14 cellular contexts compared by ENCODE assay signal in the genomic region with DNA sequence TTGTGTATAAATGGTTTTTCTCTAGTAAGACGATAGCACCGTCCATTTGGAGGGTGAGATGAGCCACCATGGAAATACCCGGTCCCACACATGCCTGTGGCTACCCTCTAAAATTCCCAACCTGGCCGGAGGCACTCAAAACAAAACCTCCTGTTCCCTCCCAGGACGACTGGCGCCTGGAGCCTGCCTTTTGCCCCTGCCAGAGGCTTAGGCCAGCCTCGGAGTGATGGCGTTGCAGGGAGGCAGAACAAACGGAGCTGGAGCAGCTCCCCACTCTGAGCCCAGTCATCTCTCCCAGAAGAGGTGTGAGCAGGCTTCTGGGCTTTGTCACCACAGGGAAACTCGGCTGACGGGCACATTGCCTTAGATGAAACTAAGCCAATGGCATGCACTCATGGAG.
DNase-seq lines count a peak whose midpoint lies in the region; TF ChIP-seq lines count a peak whose summit lies in the region.
"Had no signal": no experiment of that assay in that cellular context is flagged by ENCODE, and none has a peak within 500 bp of the region (broad histone marks: within the 10 kb centered on the region; RNA-seq: fewer than 3 reads in every experiment).

No MANE protein-coding gene starts in this region.

- DNase-seq in HS-27A (ENCODE audit: low read depth) (peak; percentile 11), cerebellum (ENCODE audit: low spot score) (peak; percentile 77), kidney tubule cell (ENCODE audit: low spot score) (peak; percentile 12), suprapubic skin (ENCODE audit: low spot score in 2 of 2) (peak in 1 of 2 donors; percentile 62), GM13977 (ENCODE audit: low spot score) (no peak), DMS153 (lab: John Stamatoyannopoulos, UW) (no peak), ACHN (no peak)
- DNase-seq in activated naive CD4-positive, alpha-beta T cell treated with anti-CD3 and anti-CD28 coated beads for 36 hours: no peak
- DNase-seq: activated B cell treated with CpG ODN at 0.5 μM for 24 hours; CD8-positive, alpha-beta memory T cell; foreskin melanocyte; naive B cell; NCI-H446 had no signal

- intact Hi-C loops in activated naive CD4-positive, alpha-beta T cell treated with anti-CD3 and anti-CD28 coated beads for 36 hours (cut with micrococcal nuclease): no loop called here

- no peak overlapping the region for H3K4me3 Mint-ChIP-seq in activated naive CD4-positive, alpha-beta T cell treated with anti-CD3 and anti-CD28 coated beads for 36 hours
- H3K4me3 Mint-ChIP-seq: activated B cell treated with CpG ODN at 0.5 μM for 24 hours; CD8-positive, alpha-beta memory T cell had no signal

- TF ChIP-seq CTCF in suprapubic skin (IDR thresholded peaks at IDR 0.05) (no peak), GM13977 (IDR thresholded peaks at IDR 0.05; ENCODE audit: extremely low read depth, insufficient read depth, missing control alignments) (no peak)

- WGBS in suprapubic skin: 81% methylated on average over 11 of the region's 11 CpGs

- peaks cover 17% of the 10 kb centered on the region for H3K4me1 ChIP-seq in suprapubic skin

- H3K27me3 ChIP-seq in suprapubic skin: no peaks in the 10 kb centered on the region

- TF ChIP-seq EP300 in suprapubic skin (IDR thresholded peaks at IDR 0.05): peak; percentile 11

- in situ Hi-C loops in GM13977 (cut with MboI; ENCODE audit: low pct_unique_long_range_greater_than_20kb, low sequenced_read_pairs, unreplicated experiment): no loop called here
- in situ Hi-C loops in ACHN (cut with HindIII; ENCODE audit: low pct_ligation_motif_present, low pct_unique_long_range_greater_than_20kb, low sequenced_read_pairs): no loop called here

- H3K9me3 Mint-ChIP-seq in activated naive CD4-positive, alpha-beta T cell treated with anti-CD3 and anti-CD28 coated beads for 36 hours: no peaks in the 10 kb centered on the region
- H3K9me3 Mint-ChIP-seq: activated B cell treated with CpG ODN at 0.5 μM for 24 hours; CD8-positive, alpha-beta memory T cell; naive B cell had no signal

- H3K27ac Mint-ChIP-seq in activated naive CD4-positive, alpha-beta T cell treated with anti-CD3 and anti-CD28 coated beads for 36 hours: no peak overlapping the region
- H3K27ac Mint-ChIP-seq: activated B cell treated with CpG ODN at 0.5 μM for 24 hours, naive B cell had no signal

- no peak overlapping the region for H3K27ac ChIP-seq in suprapubic skin
- H3K27ac ChIP-seq: skin epidermis had no signal

- no peaks in the 10 kb centered on the region for H3K4me1 Mint-ChIP-seq in activated naive CD4-positive, alpha-beta T cell treated with anti-CD3 and anti-CD28 coated beads for 36 hours (ENCODE audit: low read depth)
- H3K4me1 Mint-ChIP-seq: activated B cell treated with CpG ODN at 0.5 μM for 24 hours; CD8-positive, alpha-beta memory T cell; naive B cell had no signal

- H3K36me3 Mint-ChIP-seq in activated naive CD4-positive, alpha-beta T cell treated with anti-CD3 and anti-CD28 coated beads for 36 hours (ENCODE audit: low read depth): no peaks in the 10 kb centered on the region
- H3K36me3 Mint-ChIP-seq: naive B cell had no signal

- CTCF ChIA-PET in activated naive CD4-positive, alpha-beta T cell treated with anti-CD3 and anti-CD28 coated beads for 36 hours (lab: Charles Lee): no interaction called here

- no peaks in the 10 kb centered on the region for H3K36me3 ChIP-seq in suprapubic skin

- H3K4me3 ChIP-seq in suprapubic skin: no peak overlapping the region
- H3K4me3 ChIP-seq: skin epidermis had no signal

- H3K27me3 Mint-ChIP-seq in activated naive CD4-positive, alpha-beta T cell treated with anti-CD3 and anti-CD28 coated beads for 36 hours (ENCODE audit: low read depth): no peaks in the 10 kb centered on the region
- H3K27me3 Mint-ChIP-seq: activated B cell treated with CpG ODN at 0.5 μM for 24 hours, naive B cell had no signal

- H3K9me3 ChIP-seq in suprapubic skin: no peaks in the 10 kb centered on the region

- no peak for TF ChIP-seq POLR2A in suprapubic skin (IDR thresholded peaks at IDR 0.05)

Comparison
In these comparisons a context has a peak if more than half of its experiments do, and no peak if none do; other contexts are left out.
1. DNase-seq: peak in HS-27A (single experiment), cerebellum (single experiment) and kidney tubule cell (single experiment); none in GM13977 (single experiment), activated naive CD4-positive, alpha-beta T cell treated with anti-CD3 and anti-CD28 coated beads for 36 hours (single experiment), DMS153 (single experiment) and ACHN (single experiment).